ENCODE assay signal across 19 cellular contexts in genomic region chr4:118759481-118759880, GRCh38.
DNase-seq lines count a peak whose midpoint lies in the region; ATAC-seq and TF ChIP-seq lines count a peak whose summit lies in the region.
"Had no signal": no experiment of that assay in that cellular context is flagged by ENCODE, and none has a peak within 500 bp of the region (broad histone marks: within the 10 kb centered on the region; RNA-seq: fewer than 3 reads in every experiment).

No MANE protein-coding gene starts in this region.

- no peak for TF ChIP-seq EP300 in transverse colon (IDR thresholded peaks at IDR 0.05; ENCODE audit: low read depth)

- H3K4me1 Mint-ChIP-seq in chondrocyte (ENCODE audit: low read depth): peaks cover 89% of the 10 kb centered on the region
- peaks cover 90% of the 10 kb centered on the region for H3K4me1 Mint-ChIP-seq in nephron
- H3K4me1 Mint-ChIP-seq in T-helper 2 cell treated with Interferon-gamma antibody and Interleukin-4, amounts not matched to agents 5 μg/mL and 100 μg/mL, for 36 hours (ENCODE audit: low read depth): peaks cover 6% of the 10 kb centered on the region

- in situ Hi-C loops in transverse colon (cut with MboI; ENCODE audit: low pct_ligation_motif_present in 1 of 4, low pct_unique_long_range_greater_than_20kb in 1 of 4, low sequenced_read_pairs in 3 of 4): loop anchor here in 1 of 4 donors (25.0 kb wide), 2 partner anchors 128 to 228 kb away; partner anchors contain the start of gene SYNPO2

- intact Hi-C loops in left ventricle myocardium inferior (cut with micrococcal nuclease): no loop called here
- intact Hi-C loops in right cardiac atrium (cut with DNase I): no loop called here
- intact Hi-C loops in transverse colon (cut with DNase I; ENCODE audit: low total_unique reads): no loop called here

- DNase-seq in left ventricle myocardium inferior (no peak), right cardiac atrium (no peak), chondrocyte (ENCODE audit: low spot score) (no peak), transverse colon (no peak), NCI-H2081 (lab: John Stamatoyannopoulos, UW) (no peak)
- no peak for DNase-seq in T-helper 2 cell treated with Interferon-gamma antibody and Interleukin-4, amounts not matched to agents 5 μg/mL and 100 μg/mL, for 36 hours (ENCODE audit: low spot score)
- DNase-seq in stimulated activated CD4-positive, alpha-beta T cell treated with anti-CD3 and anti-CD28 coated beads, Interleukin-2, amount 100 ng/mL, for 24 hours: no peak
- DNase-seq: activated CD4-positive, alpha-beta memory T cell treated with anti-CD3 and anti-CD28 coated beads, Interleukin-2, amount 10 ng/mL, durations not matched to agents 7 days and 5 days; activated naive CD8-positive, alpha-beta T cell treated with anti-CD3 and anti-CD28 coated beads, Interleukin-2, amount 50 U/mL, for 24 hours; central memory CD4-positive, alpha-beta T cell; foreskin melanocyte; KBM-7; NCI-H2171 treated with DMSO at 0.1 percent for 48 hours; NCI-H774; nucleus accumbens; T-cell; WERI-Rb-1 had no signal

- no peaks in the 10 kb centered on the region for H3K9me3 Mint-ChIP-seq in chondrocyte (ENCODE audit: low read depth)
- no peaks in the 10 kb centered on the region for H3K9me3 Mint-ChIP-seq in nephron
- no peaks in the 10 kb centered on the region for H3K9me3 Mint-ChIP-seq in T-helper 2 cell treated with Interferon-gamma antibody and Interleukin-4, amounts not matched to agents 5 μg/mL and 100 μg/mL, for 36 hours
- H3K9me3 Mint-ChIP-seq: activated CD4-positive, alpha-beta memory T cell treated with anti-CD3 and anti-CD28 coated beads, Interleukin-2, amount 10 ng/mL, durations not matched to agents 7 days and 5 days; activated naive CD8-positive, alpha-beta T cell treated with anti-CD3 and anti-CD28 coated beads, Interleukin-2, amount 50 U/mL, for 24 hours; activated T-helper 1 cell treated with anti-CD3 and anti-CD28 coated beads, Interleukin-12 subunit alpha, Interleukin-12 subunit beta, Interleukin-2, Interleukin-4 antibody, amounts not matched to agents 30 ng/mL and 10 ng/mL and 1 ng/mL, durations not matched to agents 14 hours and 24 hours and 36 hours; T-cell had no signal

- H3K27ac ChIP-seq in left ventricle myocardium inferior (replicated peaks) (peak overlapping the region; percentile 89), right cardiac atrium (ENCODE audit: low read length) (no peak overlapping the region), transverse colon (peak overlapping the region; percentile 64 to 81 (median 76))
- H3K27ac ChIP-seq: WERI-Rb-1 had no signal

- H3K27me3 ChIP-seq in left ventricle myocardium inferior (ENCODE audit: low read depth): no peaks in the 10 kb centered on the region
- H3K27me3 ChIP-seq in right cardiac atrium (ENCODE audit: control insufficient read depth, insufficient read depth): no peaks in the 10 kb centered on the region
- H3K27me3 ChIP-seq in transverse colon: no peaks in the 10 kb centered on the region

- H3K36me3 ChIP-seq in left ventricle myocardium inferior (peaks cover 18% of the 10 kb centered on the region), transverse colon (peaks cover 0 to 3% (median 0%) of the 10 kb centered on the region in 4 donors)

- H3K4me3 Mint-ChIP-seq in chondrocyte (ENCODE audit: unreplicated experiment) (no peak overlapping the region), nephron (peak overlapping the region in 1 of 3 experiments; percentile 19)
- no peak overlapping the region for H3K4me3 Mint-ChIP-seq in T-helper 2 cell treated with Interferon-gamma antibody and Interleukin-4, amounts not matched to agents 5 μg/mL and 100 μg/mL, for 36 hours
- H3K4me3 Mint-ChIP-seq: activated CD4-positive, alpha-beta memory T cell treated with anti-CD3 and anti-CD28 coated beads, Interleukin-2, amount 10 ng/mL, durations not matched to agents 7 days and 5 days; activated naive CD8-positive, alpha-beta T cell treated with anti-CD3 and anti-CD28 coated beads, Interleukin-2, amount 50 U/mL, for 24 hours; activated T-helper 1 cell treated with anti-CD3 and anti-CD28 coated beads, Interleukin-12 subunit alpha, Interleukin-12 subunit beta, Interleukin-2, Interleukin-4 antibody, amounts not matched to agents 30 ng/mL and 10 ng/mL and 1 ng/mL, durations not matched to agents 14 hours and 24 hours and 36 hours; T-cell had no signal

- TF ChIP-seq CTCF in left ventricle myocardium inferior (IDR thresholded peaks at IDR 0.05; ENCODE audit: borderline replicate concordance): no peak
- no peak for TF ChIP-seq CTCF in chondrocyte (IDR thresholded peaks at IDR 0.05)
- TF ChIP-seq CTCF in nephron (IDR thresholded peaks at IDR 0.05; ENCODE audit: unreplicated experiment in 3 of 3): no peak
- no peak for TF ChIP-seq CTCF in transverse colon (IDR thresholded peaks at IDR 0.05)

- no peak for TF ChIP-seq POLR2A in transverse colon (IDR thresholded peaks at IDR 0.05)

- no peaks in the 10 kb centered on the region for H3K27me3 Mint-ChIP-seq in chondrocyte (ENCODE audit: low read depth)
- no peaks in the 10 kb centered on the region for H3K27me3 Mint-ChIP-seq in nephron (ENCODE audit: low read depth)
- H3K27me3 Mint-ChIP-seq in T-helper 2 cell treated with Interferon-gamma antibody and Interleukin-4, amounts not matched to agents 5 μg/mL and 100 μg/mL, for 36 hours (ENCODE audit: low read depth): no peaks in the 10 kb centered on the region
- H3K27me3 Mint-ChIP-seq: activated CD4-positive, alpha-beta memory T cell treated with anti-CD3 and anti-CD28 coated beads, Interleukin-2, amount 10 ng/mL, durations not matched to agents 7 days and 5 days; activated naive CD8-positive, alpha-beta T cell treated with anti-CD3 and anti-CD28 coated beads, Interleukin-2, amount 50 U/mL, for 24 hours; T-cell had no signal

- H3K4me3 ChIP-seq in left ventricle myocardium inferior: no peak overlapping the region
- H3K4me3 ChIP-seq in right cardiac atrium (ENCODE audit: low read length): no peak overlapping the region
- H3K4me3 ChIP-seq in transverse colon: no peak overlapping the region

- H3K27ac Mint-ChIP-seq in chondrocyte (ENCODE audit: unreplicated experiment) (peak overlapping the region; percentile 52), nephron (peak overlapping the region; percentile 84 to 97 (median 91))
- H3K27ac Mint-ChIP-seq in T-helper 2 cell treated with Interferon-gamma antibody and Interleukin-4, amounts not matched to agents 5 μg/mL and 100 μg/mL, for 36 hours: no peak overlapping the region
- H3K27ac Mint-ChIP-seq: activated CD4-positive, alpha-beta memory T cell treated with anti-CD3 and anti-CD28 coated beads, Interleukin-2, amount 10 ng/mL, durations not matched to agents 7 days and 5 days; activated naive CD8-positive, alpha-beta T cell treated with anti-CD3 and anti-CD28 coated beads, Interleukin-2, amount 50 U/mL, for 24 hours; activated T-helper 1 cell treated with anti-CD3 and anti-CD28 coated beads, Interleukin-12 subunit alpha, Interleukin-12 subunit beta, Interleukin-2, Interleukin-4 antibody, amounts not matched to agents 30 ng/mL and 10 ng/mL and 1 ng/mL, durations not matched to agents 14 hours and 24 hours and 36 hours; T-cell had no signal

- WGBS in right cardiac atrium: 60% methylated on average over 2 of the region's 2 CpGs
- 64 to 82% methylated on average over 2 of the region's 2 CpGs for WGBS in transverse colon (ENCODE audit: low coverage in 1 of 2), 2 donors

- H3K9me3 ChIP-seq in left ventricle myocardium inferior (replicated peaks): no peaks in the 10 kb centered on the region
- no peaks in the 10 kb centered on the region for H3K9me3 ChIP-seq in right cardiac atrium (ENCODE audit: control insufficient read depth, low read length)
- H3K9me3 ChIP-seq in transverse colon: no peaks in the 10 kb centered on the region

- H3K4me1 ChIP-seq in left ventricle myocardium inferior: peaks cover 100% of the 10 kb centered on the region
- peaks cover 6% of the 10 kb centered on the region for H3K4me1 ChIP-seq in right cardiac atrium (ENCODE audit: control insufficient read depth, insufficient read depth, low read length)
- peaks cover 3 to 74% (median 12%) of the 10 kb centered on the region in 4 donors for H3K4me1 ChIP-seq in transverse colon

- H3K36me3 Mint-ChIP-seq in chondrocyte (ENCODE audit: low read depth): peaks cover 44% of the 10 kb centered on the region
- H3K36me3 Mint-ChIP-seq in nephron (ENCODE audit: low read depth): peaks cover 19% of the 10 kb centered on the region
- H3K36me3 Mint-ChIP-seq in T-helper 2 cell treated with Interferon-gamma antibody and Interleukin-4, amounts not matched to agents 5 μg/mL and 100 μg/mL, for 36 hours (ENCODE audit: low read depth): peaks cover 34% of the 10 kb centered on the region

- no peak for ATAC-seq in right cardiac atrium
- ATAC-seq: activated naive CD8-positive, alpha-beta T cell treated with anti-CD3 and anti-CD28 coated beads, Interleukin-2, amount 50 U/mL, for 24 hours; T-cell had no signal
